ENCODE assay signal across 8 cellular contexts in genomic region chr21:31850886-31851285, GRCh38. TPM values are rescaled to one million over a fixed set of nuclear protein-coding genes. Genes with fewer than 3 reads are reported as not detected.
"Had no signal": no experiment of that assay in that cellular context is flagged by ENCODE, and none has a peak within 500 bp of the region (broad histone marks: within the 10 kb centered on the region; RNA-seq: fewer than 3 reads in every experiment).

No MANE protein-coding gene starts in this region.

- H3K4me3 Mint-ChIP-seq: IgD-negative memory B cell had no signal

- H3K4me1 Mint-ChIP-seq: IgD-negative memory B cell had no signal

- H3K27ac ChIP-seq: HL-60 had no signal

- H3K36me3 Mint-ChIP-seq: IgD-negative memory B cell had no signal

- ATAC-seq: HepG2, K562 had no signal

- H3K27ac Mint-ChIP-seq: IgD-negative memory B cell had no signal

- H3K4me3 ChIP-seq: K562 had no signal

- DNase-seq: IMR-90, KBM-7 had no signal

RNA-seq across cellular contexts. Expression of gene HUNK, which starts 21.9 kb away (rescaled TPM):
- total RNA-seq: HT-29, HT1080, K562 had no signal
- polyA plus RNA-seq: IgD-negative memory B cell, K562 had no signal
